ENCODE assay signal across 2 cellular contexts in the genomic region with DNA sequence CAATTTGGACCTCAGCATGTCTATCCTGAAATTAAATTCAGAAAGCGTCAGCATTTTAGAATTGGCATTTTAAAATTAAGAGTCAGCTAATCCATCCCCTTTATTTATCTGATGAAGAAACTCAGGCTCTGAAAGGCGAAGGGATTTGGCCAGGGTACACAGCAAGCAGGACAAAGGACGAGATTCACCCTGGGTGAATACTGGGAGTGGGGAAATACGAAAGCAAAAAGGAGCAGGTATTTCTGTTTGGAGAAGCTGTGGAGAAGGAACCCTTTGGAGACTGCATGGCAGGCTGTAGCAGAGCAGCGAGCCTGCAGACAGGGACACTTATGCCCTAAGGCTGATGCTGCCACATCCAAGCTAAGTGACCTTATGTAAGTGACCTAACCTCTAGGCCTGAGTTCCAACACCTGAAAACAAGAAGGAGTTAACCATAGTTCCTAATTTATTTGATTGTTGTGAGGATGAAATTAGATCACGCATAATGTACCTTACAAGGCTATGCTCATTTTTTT.
TF ChIP-seq lines count a peak whose summit lies in the region.

No MANE protein-coding gene starts in this region.

TF ChIP-seq in HCT116, 20 proteins besides CTCF, POLR2A, EP300 and RAD21 (continued from another document):
- TF ChIP-seq, protein P1, sequence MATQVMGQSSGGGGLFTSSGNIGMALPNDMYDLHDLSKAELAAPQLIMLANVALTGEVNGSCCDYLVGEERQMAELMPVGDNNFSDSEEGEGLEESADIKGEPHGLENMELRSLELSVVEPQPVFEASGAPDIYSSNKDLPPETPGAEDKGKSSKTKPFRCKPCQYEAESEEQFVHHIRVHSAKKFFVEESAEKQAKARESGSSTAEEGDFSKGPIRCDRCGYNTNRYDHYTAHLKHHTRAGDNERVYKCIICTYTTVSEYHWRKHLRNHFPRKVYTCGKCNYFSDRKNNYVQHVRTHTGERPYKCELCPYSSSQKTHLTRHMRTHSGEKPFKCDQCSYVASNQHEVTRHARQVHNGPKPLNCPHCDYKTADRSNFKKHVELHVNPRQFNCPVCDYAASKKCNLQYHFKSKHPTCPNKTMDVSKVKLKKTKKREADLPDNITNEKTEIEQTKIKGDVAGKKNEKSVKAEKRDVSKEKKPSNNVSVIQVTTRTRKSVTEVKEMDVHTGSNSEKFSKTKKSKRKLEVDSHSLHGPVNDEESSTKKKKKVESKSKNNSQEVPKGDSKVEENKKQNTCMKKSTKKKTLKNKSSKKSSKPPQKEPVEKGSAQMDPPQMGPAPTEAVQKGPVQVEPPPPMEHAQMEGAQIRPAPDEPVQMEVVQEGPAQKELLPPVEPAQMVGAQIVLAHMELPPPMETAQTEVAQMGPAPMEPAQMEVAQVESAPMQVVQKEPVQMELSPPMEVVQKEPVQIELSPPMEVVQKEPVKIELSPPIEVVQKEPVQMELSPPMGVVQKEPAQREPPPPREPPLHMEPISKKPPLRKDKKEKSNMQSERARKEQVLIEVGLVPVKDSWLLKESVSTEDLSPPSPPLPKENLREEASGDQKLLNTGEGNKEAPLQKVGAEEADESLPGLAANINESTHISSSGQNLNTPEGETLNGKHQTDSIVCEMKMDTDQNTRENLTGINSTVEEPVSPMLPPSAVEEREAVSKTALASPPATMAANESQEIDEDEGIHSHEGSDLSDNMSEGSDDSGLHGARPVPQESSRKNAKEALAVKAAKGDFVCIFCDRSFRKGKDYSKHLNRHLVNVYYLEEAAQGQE (IDR thresholded peaks at IDR 0.05; ENCODE audit: low read depth) = no peak
- TF ChIP-seq FOSL1 (IDR thresholded peaks at IDR 0.05; ENCODE audit: low read depth) (no peak), ZFX (IDR thresholded peaks at IDR 0.05) (no peak), YY1 (IDR thresholded peaks at IDR 0.05; ENCODE audit: extremely low read depth, insufficient replicate concordance, low read depth, low read length) (no peak), EZH2 (IDR thresholded peaks at IDR 0.05) (no peak), ZNF274 (IDR thresholded peaks at IDR 0.05; ENCODE audit: low read depth, low read length) (no peak), SP1 (IDR thresholded peaks at IDR 0.05; ENCODE audit: low read depth) (no peak), JUND (IDR thresholded peaks at IDR 0.05) (no peak), CBX3 (IDR thresholded peaks at IDR 0.05; ENCODE audit: low read depth) (no peak)
- TF ChIP-seq, protein P2, sequence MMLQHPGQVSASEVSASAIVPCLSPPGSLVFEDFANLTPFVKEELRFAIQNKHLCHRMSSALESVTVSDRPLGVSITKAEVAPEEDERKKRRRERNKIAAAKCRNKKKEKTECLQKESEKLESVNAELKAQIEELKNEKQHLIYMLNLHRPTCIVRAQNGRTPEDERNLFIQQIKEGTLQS (IDR thresholded peaks at IDR 0.05) = no peak
- TF ChIP-seq, protein P3, sequence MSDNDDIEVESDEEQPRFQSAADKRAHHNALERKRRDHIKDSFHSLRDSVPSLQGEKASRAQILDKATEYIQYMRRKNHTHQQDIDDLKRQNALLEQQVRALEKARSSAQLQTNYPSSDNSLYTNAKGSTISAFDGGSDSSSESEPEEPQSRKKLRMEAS (IDR thresholded peaks at IDR 0.05) = no peak
- TF ChIP-seq, protein P4, sequence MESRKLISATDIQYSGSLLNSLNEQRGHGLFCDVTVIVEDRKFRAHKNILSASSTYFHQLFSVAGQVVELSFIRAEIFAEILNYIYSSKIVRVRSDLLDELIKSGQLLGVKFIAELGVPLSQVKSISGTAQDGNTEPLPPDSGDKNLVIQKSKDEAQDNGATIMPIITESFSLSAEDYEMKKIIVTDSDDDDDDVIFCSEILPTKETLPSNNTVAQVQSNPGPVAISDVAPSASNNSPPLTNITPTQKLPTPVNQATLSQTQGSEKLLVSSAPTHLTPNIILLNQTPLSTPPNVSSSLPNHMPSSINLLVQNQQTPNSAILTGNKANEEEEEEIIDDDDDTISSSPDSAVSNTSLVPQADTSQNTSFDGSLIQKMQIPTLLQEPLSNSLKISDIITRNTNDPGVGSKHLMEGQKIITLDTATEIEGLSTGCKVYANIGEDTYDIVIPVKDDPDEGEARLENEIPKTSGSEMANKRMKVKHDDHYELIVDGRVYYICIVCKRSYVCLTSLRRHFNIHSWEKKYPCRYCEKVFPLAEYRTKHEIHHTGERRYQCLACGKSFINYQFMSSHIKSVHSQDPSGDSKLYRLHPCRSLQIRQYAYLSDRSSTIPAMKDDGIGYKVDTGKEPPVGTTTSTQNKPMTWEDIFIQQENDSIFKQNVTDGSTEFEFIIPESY (IDR thresholded peaks at IDR 0.05; ENCODE audit: extremely low read depth, insufficient replicate concordance, low read length) = no peak

TF ChIP-seq in SK-N-SH treated with all-trans-retinoic acid at 6 μM for 48 hours, 23 proteins besides CTCF, POLR2A, EP300 and RAD21 (continued from another document):
- TF ChIP-seq, protein P5, sequence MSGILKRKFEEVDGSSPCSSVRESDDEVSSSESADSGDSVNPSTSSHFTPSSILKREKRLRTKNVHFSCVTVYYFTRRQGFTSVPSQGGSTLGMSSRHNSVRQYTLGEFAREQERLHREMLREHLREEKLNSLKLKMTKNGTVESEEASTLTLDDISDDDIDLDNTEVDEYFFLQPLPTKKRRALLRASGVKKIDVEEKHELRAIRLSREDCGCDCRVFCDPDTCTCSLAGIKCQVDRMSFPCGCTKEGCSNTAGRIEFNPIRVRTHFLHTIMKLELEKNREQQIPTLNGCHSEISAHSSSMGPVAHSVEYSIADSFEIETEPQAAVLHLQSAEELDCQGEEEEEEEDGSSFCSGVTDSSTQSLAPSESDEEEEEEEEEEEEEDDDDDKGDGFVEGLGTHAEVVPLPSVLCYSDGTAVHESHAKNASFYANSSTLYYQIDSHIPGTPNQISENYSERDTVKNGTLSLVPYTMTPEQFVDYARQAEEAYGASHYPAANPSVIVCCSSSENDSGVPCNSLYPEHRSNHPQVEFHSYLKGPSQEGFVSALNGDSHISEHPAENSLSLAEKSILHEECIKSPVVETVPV (CRISPR knock-in tag; IDR thresholded peaks at IDR 0.05) = no peak
- no peak for TF ChIP-seq ZC3H10 (CRISPR knock-in tag; IDR thresholded peaks at IDR 0.05)
- no peak for TF ChIP-seq BACH2 (CRISPR knock-in tag; IDR thresholded peaks at IDR 0.05; ENCODE audit: borderline replicate concordance)
TF ChIP-seq in SK-N-SH treated with all-trans-retinoic acid at 6 μM for 48 hours: peak in this region for 0.
